In genomic region chr6:25403150-25403549, GRCh38 we compare ENCODE assay signal across 22 cellular contexts.
"Had no signal": no experiment of that assay in that cellular context is flagged by ENCODE, and none has a peak within 500 bp of the region (broad histone marks: within the 10 kb centered on the region; RNA-seq: fewer than 3 reads in every experiment).

No MANE protein-coding gene starts in this region.

- H3K36me3 Mint-ChIP-seq: activated naive CD8-positive, alpha-beta T cell had no signal

- H3K4me3 Mint-ChIP-seq: activated CD8-positive, alpha-beta T cell treated with anti-CD3 and anti-CD28 coated beads, Interleukin-2, amount 10 ng/mL, durations not matched to agents 7 days and 5 days; activated naive CD8-positive, alpha-beta T cell; activated T-helper 17 cell treated with anti-CD3 and anti-CD28 coated beads, Interleukin-2, amount 50 U/mL, for 72 hours; nephron progenitor cell; stimulated activated naive CD8-positive, alpha-beta T cell treated with anti-CD3 and anti-CD28 coated beads, Interleukin-15, amount 100 ng/mL, for 72 hours had no signal

- FAIRE-seq: frontal cortex, pancreas had no signal

- H3K27ac ChIP-seq: adrenal gland, ascending aorta, brain microvascular endothelial cell, left ventricle myocardium inferior, pancreas, tibial artery, VCaP had no signal

- H3K36me3 ChIP-seq: adrenal gland, ascending aorta, brain microvascular endothelial cell, left ventricle myocardium inferior, pancreas, tibial artery had no signal

- H3K9me3 ChIP-seq: adrenal gland, ascending aorta, left ventricle myocardium inferior, pancreas, tibial artery had no signal

- H3K27me3 Mint-ChIP-seq: activated naive CD8-positive, alpha-beta T cell; activated T-helper 17 cell treated with anti-CD3 and anti-CD28 coated beads, Interleukin-2, amount 50 U/mL, for 72 hours; stimulated activated naive CD8-positive, alpha-beta T cell treated with anti-CD3 and anti-CD28 coated beads, Interleukin-15, amount 100 ng/mL, for 72 hours had no signal

- H3K27me3 ChIP-seq: adrenal gland, ascending aorta, brain microvascular endothelial cell, pancreas, tibial artery had no signal

- H3K4me3 ChIP-seq: adrenal gland, ascending aorta, left ventricle myocardium inferior, pancreas, tibial artery had no signal

- H3K4me1 ChIP-seq: left ventricle myocardium inferior had no signal

- H3K4me1 Mint-ChIP-seq: nephron progenitor cell had no signal

- ATAC-seq: activated CD8-positive, alpha-beta T cell treated with anti-CD3 and anti-CD28 coated beads, Interleukin-2, amount 10 ng/mL, durations not matched to agents 7 days and 5 days; activated T-helper 17 cell treated with anti-CD3 and anti-CD28 coated beads, Interleukin-2, amount 50 U/mL, for 72 hours; esophagus mucosa; pancreas; right cardiac atrium; stimulated activated naive CD8-positive, alpha-beta T cell treated with anti-CD3 and anti-CD28 coated beads, Interleukin-15, amount 100 ng/mL, for 72 hours had no signal

- H3K27ac Mint-ChIP-seq: activated CD8-positive, alpha-beta T cell treated with anti-CD3 and anti-CD28 coated beads, Interleukin-2, amount 10 ng/mL, durations not matched to agents 7 days and 5 days; activated T-helper 17 cell treated with anti-CD3 and anti-CD28 coated beads, Interleukin-2, amount 50 U/mL, for 72 hours; nephron progenitor cell had no signal

- DNase-seq: activated CD4-positive, alpha-beta T cell treated with anti-CD3 and anti-CD28 coated beads for 1 hour; activated CD4-positive, alpha-beta T cell treated with anti-CD3 and anti-CD28 coated beads, Interleukin-2, amount 50 U/mL, for 1 hour; activated CD8-positive, alpha-beta T cell treated with anti-CD3 and anti-CD28 coated beads, Interleukin-2, amount 10 ng/mL, durations not matched to agents 7 days and 5 days; activated T-cell treated with anti-CD3 and anti-CD28 coated beads, Interleukin-2, amount 50 U/mL, for 1 hour; adrenal gland; brain microvascular endothelial cell; central memory CD4-positive, alpha-beta T cell; effector memory CD4-positive, alpha-beta T cell; hippocampal formation; left ventricle myocardium inferior; mammary epithelial cell; nephron progenitor cell; pancreas; right cardiac atrium; stimulated activated naive CD8-positive, alpha-beta T cell treated with anti-CD3 and anti-CD28 coated beads, Interleukin-15, amount 100 ng/mL, for 72 hours; tibial artery had no signal

- H3K9me3 Mint-ChIP-seq: activated T-helper 17 cell treated with anti-CD3 and anti-CD28 coated beads, Interleukin-2, amount 50 U/mL, for 72 hours; nephron progenitor cell; stimulated activated naive CD8-positive, alpha-beta T cell treated with anti-CD3 and anti-CD28 coated beads, Interleukin-15, amount 100 ng/mL, for 72 hours had no signal
